ENCODE assay signal across 8 cellular contexts in the genomic region with DNA sequence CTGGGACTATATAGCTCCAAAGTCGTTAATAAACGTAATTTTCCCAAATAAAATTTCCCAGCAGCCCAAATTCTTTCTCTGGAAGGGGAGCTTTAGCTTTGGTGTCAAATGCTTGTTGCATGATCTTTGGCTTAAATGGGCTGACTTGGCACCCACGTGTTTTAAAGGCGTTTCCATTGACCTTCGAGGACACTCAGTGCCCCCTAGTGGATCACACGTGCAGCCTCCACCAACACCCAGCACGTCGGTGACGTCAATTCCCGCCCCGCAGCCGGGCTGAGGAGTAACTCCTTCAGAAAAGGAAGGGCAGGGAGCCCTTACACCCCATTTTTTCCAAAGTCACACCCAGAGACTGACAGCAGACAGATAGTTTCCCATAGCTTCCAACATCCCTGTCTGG.
A peak's percentile ranks its signal among the peaks of the same experiment; 100 is the strongest.
DNase-seq lines count a peak whose midpoint lies in the region; ATAC-seq, FAIRE-seq and TF ChIP-seq lines count a peak whose summit lies in the region.

No MANE protein-coding gene starts in this region.

- H3K79me2 ChIP-seq in PC-9 (ENCODE audit: low read depth) (no peaks in the 10 kb centered on the region), HepG2 (ENCODE audit: insufficient read depth, low read length) (no peaks in the 10 kb centered on the region)

- H3F3A ChIP-seq in PC-9 (ENCODE audit: insufficient read depth, low read depth), result no peaks in the 10 kb centered on the region

- intact Hi-C loops in PC-9 (cut with micrococcal nuclease; ENCODE audit: unreplicated experiment), result no loop called here
- intact Hi-C loops in HepG2 (cut with micrococcal nuclease; ENCODE audit: unreplicated experiment), result no loop called here

- H3K9me3 ChIP-seq in PC-9 (ENCODE audit: insufficient read depth, low read depth) (no peaks in the 10 kb centered on the region), HepG2 (ENCODE audit: low read length) (peaks cover 5% of the 10 kb centered on the region; the same call in 1 of the 2 replicates)

- H3K27ac ChIP-seq in PC-9 (no peak overlapping the region), HepG2 (ENCODE audit: extremely low read length, insufficient read depth, low read length) (no peak overlapping the region)

- TF ChIP-seq CTCF in PC-9 (conservative IDR thresholded peaks at IDR 0.05) (peak; percentile 42; the same call in 1 of the 2 replicates), HepG2 (CRISPR knock-in tag; IDR thresholded peaks at IDR 0.05) (peak; percentile 51)

- no peaks in the 10 kb centered on the region for H3K4me1 ChIP-seq in PC-9 (replicated peaks; ENCODE audit: insufficient read depth)
- H3K4me1 ChIP-seq in HepG2 (ENCODE audit: insufficient read depth, low read length), result no peaks in the 10 kb centered on the region

- WGBS in HepG2 (ENCODE audit: low lambda C conversion rate), result 4% methylated on average over 12 of the region's 12 CpGs

- H3K4me3 ChIP-seq in PC-9, result no peak overlapping the region
- H3K4me3 ChIP-seq in HepG2 (replicated peaks in 1 of 3; ENCODE audit: insufficient read depth in 1 of 3, low read depth in 2 of 3, low read length in 3 of 3), result no peak overlapping the region

- H4K20me1 ChIP-seq in PC-9 (ENCODE audit: insufficient read depth) (no peaks in the 10 kb centered on the region), HepG2 (ENCODE audit: insufficient read depth, low read length) (no peaks in the 10 kb centered on the region)

- no peak overlapping the region for H3K9ac ChIP-seq in HepG2 (ENCODE audit: insufficient read depth, low read depth, low read length)

- H3K27me3 ChIP-seq in PC-9 (ENCODE audit: insufficient read depth, low read depth) (no peaks in the 10 kb centered on the region), HepG2 (ENCODE audit: control insufficient read depth in 1 of 2, insufficient read depth in 2 of 2, low read length in 2 of 2) (no peaks in the 10 kb centered on the region)

- BruUV-seq in PC-9 (replicated peaks; lab: Mats Ljungman, UMichigan) (no TSS peak), HepG2 (replicated peaks; lab: Mats Ljungman, UMichigan) (no TSS peak)

- in situ Hi-C loops in ACHN (cut with HindIII; ENCODE audit: low pct_ligation_motif_present, low pct_unique_long_range_greater_than_20kb, low sequenced_read_pairs), result no loop called here
- in situ Hi-C loops in HepG2 (cut with HindIII; ENCODE audit: extremely low pct_ligation_motif_present, low pct_unique_long_range_greater_than_20kb), result no loop called here

- TF ChIP-seq POLR2A in HepG2 (IDR thresholded peaks at IDR 0.05; ENCODE audit: insufficient read depth in 1 of 2, low read depth in 2 of 2, low read length in 2 of 2), result no peak

- H2AFZ ChIP-seq in PC-9, result no peak overlapping the region
- no peak overlapping the region for H2AFZ ChIP-seq in HepG2 (ENCODE audit: low read length)

- POLR2A ChIA-PET in PC-9 (lab: Charles Lee; ENCODE audit: unreplicated experiment), result no interaction called here
- POLR2A ChIA-PET in HepG2 (lab: Yijun Ruan, JAX), result no interaction called here

- no peaks in the 10 kb centered on the region for H3K9me2 ChIP-seq in PC-9 (ENCODE audit: insufficient read depth)

- no peak overlapping the region for H3K4me2 ChIP-seq in PC-9
- H3K4me2 ChIP-seq in HepG2 (ENCODE audit: low read depth, low read length), result no peak overlapping the region

- peak; percentile 41 for DNase-seq in ACHN
- peak; percentile 39 for DNase-seq in ELF-1 (ENCODE audit: low read depth, low spot score)
- DNase-seq in PC-9, result peak in 1 of 2 experiments; percentile 4
- DNase-seq in HepG2 (ENCODE audit: low spot score), result peak; percentile 27
- DNase-seq in cerebellum (ENCODE audit: low spot score), result no peak

- TF ChIP-seq EP300 in HepG2 (IDR thresholded peaks at IDR 0.05; ENCODE audit: low read depth in 2 of 2, low read length in 2 of 2) (no peak), HepG2 (CRISPR knock-in tag; IDR thresholded peaks at IDR 0.05; ENCODE audit: borderline replicate concordance) (no peak)

- CTCF ChIA-PET in PC-9 (lab: Charles Lee), result no interaction called here
- CTCF ChIA-PET in HepG2 (lab: Yijun Ruan, JAX; ENCODE audit: low intra/inter-chr PET ratio, low total read pairs), result no interaction called here

- no peak for TF ChIP-seq RAD21 in HepG2 (CRISPR knock-in tag; IDR thresholded peaks at IDR 0.05)

- peak; percentile 75 for ATAC-seq in HG02884 (IDR thresholded peaks at IDR 0.05; ENCODE audit: unreplicated experiment)
- ATAC-seq in HepG2, result peak; percentile 64
- no peak for ATAC-seq in GM19463 (IDR thresholded peaks at IDR 0.05; ENCODE audit: unreplicated experiment)
- ATAC-seq in HG02973 (IDR thresholded peaks at IDR 0.05; ENCODE audit: unreplicated experiment), result no peak

- H3K36me3 ChIP-seq in PC-9 (ENCODE audit: low read depth), result no peaks in the 10 kb centered on the region
- no peaks in the 10 kb centered on the region for H3K36me3 ChIP-seq in HepG2 (replicated peaks in 1 of 2; ENCODE audit: control insufficient read depth in 1 of 2, insufficient read depth in 2 of 2, low read length in 2 of 2)

- no peak for FAIRE-seq in HepG2 (lab: Jason Lieb, UNC)

TF ChIP-seq in HepG2, 621 proteins besides CTCF, POLR2A, EP300 and RAD21 (continues in another document):
- TF ChIP-seq ZBTB46 (CRISPR knock-in tag; IDR thresholded peaks at IDR 0.05; ENCODE audit: borderline replicate concordance), result no peak
- TF ChIP-seq MAF1 (CRISPR knock-in tag; IDR thresholded peaks at IDR 0.05; ENCODE audit: borderline replicate concordance), result no peak
- TF ChIP-seq, protein P1, sequence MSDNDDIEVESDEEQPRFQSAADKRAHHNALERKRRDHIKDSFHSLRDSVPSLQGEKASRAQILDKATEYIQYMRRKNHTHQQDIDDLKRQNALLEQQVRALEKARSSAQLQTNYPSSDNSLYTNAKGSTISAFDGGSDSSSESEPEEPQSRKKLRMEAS (IDR thresholded peaks at IDR 0.05), result peak; percentile 73
- no peak for TF ChIP-seq MED1 (CRISPR knock-in tag; IDR thresholded peaks at IDR 0.05)
- TF ChIP-seq ZNF644 (CRISPR knock-in tag; IDR thresholded peaks at IDR 0.05; ENCODE audit: low read depth), result 0 out of 2 replicates have a peak, but pooled peaks have one; percentile 19
- TF ChIP-seq PLRG1 (conservative IDR thresholded peaks at IDR 0.05), result no peak
- 0 out of 2 replicates have a peak, but pooled peaks have one; percentile 17 for TF ChIP-seq ZNF574 (CRISPR knock-in tag; IDR thresholded peaks at IDR 0.05)
- no peak for TF ChIP-seq USF2 (IDR thresholded peaks at IDR 0.05; ENCODE audit: low read depth, low read length)
- TF ChIP-seq USF2 (CRISPR knock-in tag; IDR thresholded peaks at IDR 0.05; ENCODE audit: borderline replicate concordance), result 0 out of 2 replicates have a peak, but pooled peaks have one; percentile 27
- TF ChIP-seq MYC (CRISPR knock-in tag; IDR thresholded peaks at IDR 0.05; ENCODE audit: borderline replicate concordance), result peak; percentile 28; the same call in 1 of the 2 replicates

Comparison
In these comparisons a context has a peak if more than half of its experiments do, and no peak if none do; other contexts are left out.
1. ATAC-seq: peak in HG02884 (single experiment) and HepG2 (single experiment); none in GM19463 (single experiment) and HG02973 (single experiment).